In genomic region chr13:60398438-60398891, GRCh38 we compare ENCODE assay signal across 8 cellular contexts. TPM values are rescaled to one million over a fixed set of nuclear protein-coding genes. Genes with fewer than 3 reads are reported as not detected.
DNase-seq lines count a peak whose midpoint lies in the region; ATAC-seq and TF ChIP-seq lines count a peak whose summit lies in the region.

No MANE protein-coding gene starts in this region.

- H3K36me3 ChIP-seq in HAP-1 (replicated peaks), result no peaks in the 10 kb centered on the region
- H3K36me3 ChIP-seq in hepatocyte (replicated peaks; ENCODE audit: insufficient read depth, low read depth), result no peaks in the 10 kb centered on the region
- no peaks in the 10 kb centered on the region for H3K36me3 ChIP-seq in smooth muscle cell (ENCODE audit: low read depth)

- TF ChIP-seq CTCF in WI38 (IDR thresholded peaks at IDR 0.05; ENCODE audit: low read depth, low read length), result no peak
- TF ChIP-seq CTCF in hepatocyte (IDR thresholded peaks at IDR 0.05; ENCODE audit: poor library complexity), result no peak
- no peak for TF ChIP-seq CTCF in smooth muscle cell (IDR thresholded peaks at IDR 0.05; ENCODE audit: borderline replicate concordance, insufficient read depth, poor library complexity, severe bottlenecking)

- H4K20me1 ChIP-seq in hepatocyte (ENCODE audit: insufficient read depth, poor library complexity, severe bottlenecking) (no peaks in the 10 kb centered on the region), smooth muscle cell (ENCODE audit: low read depth) (peaks cover 14% of the 10 kb centered on the region)

- H3K9ac ChIP-seq in smooth muscle cell (ENCODE audit: low read depth), result peak overlapping the region; percentile 70

- H3K9me2 ChIP-seq in hepatocyte (replicated peaks; ENCODE audit: insufficient read depth), result no peaks in the 10 kb centered on the region

- DNase-seq in HAP-1 (ENCODE audit: low spot score in 2 of 2) (no peak), hepatocyte (ENCODE audit: low spot score) (no peak), smooth muscle cell (lab: John Stamatoyannopoulos, UW; ENCODE audit: unreplicated experiment) (no peak), NCI-H1417 (lab: John Stamatoyannopoulos, UW) (no peak), GF-D8 (lab: John Stamatoyannopoulos, UW) (no peak)

- peak overlapping the region; percentile 95 for H3K27ac ChIP-seq in hepatocyte
- peak overlapping the region; percentile 71 for H3K27ac ChIP-seq in smooth muscle cell (ENCODE audit: low read depth)

- peak overlapping the region; percentile 82 for H3K4me2 ChIP-seq in hepatocyte
- H3K4me2 ChIP-seq in smooth muscle cell, result peak overlapping the region; percentile 84

- H3K4me1 ChIP-seq in HAP-1 (peaks cover 26% of the 10 kb centered on the region), hepatocyte (ENCODE audit: insufficient read depth) (peaks cover 17% of the 10 kb centered on the region), smooth muscle cell (ENCODE audit: low read depth) (peaks cover 9% of the 10 kb centered on the region)

- H3K79me2 ChIP-seq in hepatocyte (peaks cover 48% of the 10 kb centered on the region), smooth muscle cell (ENCODE audit: low read depth) (peaks cover 51% of the 10 kb centered on the region)

- in situ Hi-C loops in HAP-1 (cut with MboI; ENCODE audit: low sequenced_read_pairs), result no loop called here

- no peak for ATAC-seq in HG03520 (IDR thresholded peaks at IDR 0.05; ENCODE audit: unreplicated experiment)
- no peak for ATAC-seq in HG02610 (IDR thresholded peaks at IDR 0.05; ENCODE audit: unreplicated experiment)

- H3K4me3 ChIP-seq in HAP-1 (peak overlapping the region; percentile 54), WI38 (ENCODE audit: low read depth, low read length) (peak overlapping the region; percentile 82), hepatocyte (peak overlapping the region; percentile 92), smooth muscle cell (peak overlapping the region; percentile 78)

- H3F3A ChIP-seq in smooth muscle cell (ENCODE audit: low read depth), result peaks cover 19% of the 10 kb centered on the region

- no peaks in the 10 kb centered on the region for H3K27me3 ChIP-seq in HAP-1 (ENCODE audit: low read depth)
- no peaks in the 10 kb centered on the region for H3K27me3 ChIP-seq in hepatocyte
- no peaks in the 10 kb centered on the region for H3K27me3 ChIP-seq in smooth muscle cell (ENCODE audit: low read depth)

- 76% methylated on average over 6 of the region's 6 CpGs for WGBS in hepatocyte (ENCODE audit: low lambda C conversion rate, missing lambda C conversion rate)
- WGBS in smooth muscle cell (ENCODE audit: low lambda C conversion rate), result 78% methylated on average over 6 of the region's 6 CpGs

- H2AFZ ChIP-seq in hepatocyte (peak overlapping the region; percentile 64), smooth muscle cell (ENCODE audit: low read depth) (peak overlapping the region; percentile 98)

- H3K9me3 ChIP-seq in HAP-1 (no peaks in the 10 kb centered on the region), hepatocyte (ENCODE audit: low read depth) (no peaks in the 10 kb centered on the region), smooth muscle cell (replicated peaks; ENCODE audit: low read depth) (no peaks in the 10 kb centered on the region)

RNA-seq across cellular contexts. Expression of gene TDRD3, which starts 1.4 kb away (rescaled TPM):
- total RNA-seq in hepatocyte, result 15.3 and 16.8 TPM in 2 replicates
- polyA plus RNA-seq in hepatocyte, result 5.3 and 6.5 TPM in 2 replicates
- total RNA-seq in smooth muscle cell, result 20.4 and 26.8 TPM in 2 replicates
- polyA plus RNA-seq in smooth muscle cell, result 7.3 and 8.3 TPM in 2 replicates
